In genomic region chr2:23697676-23698075, GRCh38 we compare ENCODE assay signal across 19 cellular contexts.
DNase-seq lines count a peak whose midpoint lies in the region; TF ChIP-seq lines count a peak whose summit lies in the region.
"Had no signal": no experiment of that assay in that cellular context is flagged by ENCODE, and none has a peak within 500 bp of the region (broad histone marks: within the 10 kb centered on the region; RNA-seq: fewer than 3 reads in every experiment).

No MANE protein-coding gene starts in this region.

- no peak overlapping the region for H3K4me3 ChIP-seq in cardiac fibroblast (replicated peaks in 1 of 2; ENCODE audit: low read depth in 2 of 2, low read length in 2 of 2)
- H3K4me3 ChIP-seq in tibial nerve, result no peak overlapping the region
- H3K4me3 ChIP-seq in neuronal stem cell (ENCODE audit: low read length in 2 of 2), result no peak overlapping the region
- H3K4me3 ChIP-seq: adrenal gland, suprapubic skin had no signal

- H3K9ac ChIP-seq in neuronal stem cell (ENCODE audit: low read depth, low read length, poor library complexity), result no peak overlapping the region

- H3K27me3 ChIP-seq in tibial nerve, result no peaks in the 10 kb centered on the region
- no peaks in the 10 kb centered on the region for H3K27me3 ChIP-seq in neuronal stem cell (ENCODE audit: control insufficient read depth in 3 of 3, insufficient read depth in 3 of 3, low read depth in 1 of 3, low read length in 3 of 3)
- H3K27me3 ChIP-seq: adrenal gland, foreskin keratinocyte, suprapubic skin had no signal

- H3K14ac ChIP-seq in neuronal stem cell (ENCODE audit: low read length), result no peak overlapping the region

- H3K4ac ChIP-seq in neuronal stem cell (ENCODE audit: low read length), result no peak overlapping the region

- H2BK120ac ChIP-seq in neuronal stem cell (ENCODE audit: low read depth, low read length), result no peak overlapping the region

- DNase-seq in LHCN-M2 (ENCODE audit: low read depth) (peak; percentile 8), cardiac fibroblast (ENCODE audit: low read depth in 2 of 2) (peak; percentile 16 to 51), iris pigment epithelial cell (ENCODE audit: low read depth) (peak; percentile 83), tibial nerve (ENCODE audit: low spot score in 2 of 2) (no peak), NCI-H748 treated with DMSO at 0.1 percent for 48 hours (lab: John Stamatoyannopoulos, UW) (no peak), T-helper 1 cell (no peak), neuronal stem cell (ENCODE audit: low spot score) (no peak)
- DNase-seq: activated CD4-positive, alpha-beta T cell treated with anti-CD3 and anti-CD28 coated beads, Interleukin-2, amount 50 U/mL, for 1 hour; activated CD8-positive, alpha-beta memory T cell treated with anti-CD3 and anti-CD28 coated beads, Interleukin-2, amount 50 U/mL, for 48 hours; activated effector memory CD4-positive, alpha-beta T cell treated with anti-CD3 and anti-CD28 coated beads, Interleukin-2, amount 50 U/mL, for 16 hours; AML-193; foreskin keratinocyte; MM.1S; NCI-H146; NCI-H2171; NCI-H526 treated with DMSO at 0.1 percent for 48 hours; nephron progenitor cell had no signal

- H3K36me3 ChIP-seq in tibial nerve (peaks cover 0 to 97% (median 0%) of the 10 kb centered on the region in 3 donors), neuronal stem cell (replicated peaks in 1 of 2; ENCODE audit: control insufficient read depth in 2 of 2, insufficient read depth in 2 of 2, low read length in 2 of 2) (peaks cover 4 to 63% of the 10 kb centered on the region in 2 donors)

- no peak overlapping the region for H2BK12ac ChIP-seq in neuronal stem cell (ENCODE audit: low read length)

- H2AFZ ChIP-seq in neuronal stem cell (ENCODE audit: low read length), result no peak overlapping the region

- no peak overlapping the region for H2BK15ac ChIP-seq in neuronal stem cell (ENCODE audit: low read length)

- TF ChIP-seq POLR2A in tibial nerve (IDR thresholded peaks at IDR 0.05), result no peak

- no peak for TF ChIP-seq EP300 in tibial nerve (IDR thresholded peaks at IDR 0.05)

- H4K8ac ChIP-seq in neuronal stem cell (ENCODE audit: low read depth, low read length), result no peak overlapping the region

- TF ChIP-seq CTCF in cardiac fibroblast (IDR thresholded peaks at IDR 0.05; ENCODE audit: low read depth, low read length) (no peak), tibial nerve (IDR thresholded peaks at IDR 0.05) (no peak)

- H3K79me1 ChIP-seq in neuronal stem cell (ENCODE audit: low read depth, low read length), result no peaks in the 10 kb centered on the region

- 64 to 70% methylated on average over 7 of the region's 7 CpGs for WGBS in tibial nerve, 2 donors
- WGBS in neuronal stem cell (ENCODE audit: extremely low coverage in 2 of 2, insufficient read length in 2 of 2, insufficient replicate concordance in 1 of 2), 2 donors, result no CpG with 5 or more reads among the region's 7 CpGs

- H3K4me1 ChIP-seq in tibial nerve, result peaks cover 0 to 28% (median 4%) of the 10 kb centered on the region in 4 donors
- no peaks in the 10 kb centered on the region for H3K4me1 ChIP-seq in neuronal stem cell (ENCODE audit: control insufficient read depth in 2 of 2, insufficient read depth in 1 of 2, low read depth in 1 of 2, low read length in 2 of 2)
- H3K4me1 ChIP-seq: foreskin keratinocyte, suprapubic skin had no signal

- no peak overlapping the region for H3K4me2 ChIP-seq in neuronal stem cell (ENCODE audit: insufficient read depth, low read length, poor library complexity, severe bottlenecking)

- peaks cover 0 to 4% (median 0%) of the 10 kb centered on the region in 4 donors for H3K9me3 ChIP-seq in tibial nerve
- H3K9me3 ChIP-seq in neuronal stem cell (replicated peaks in 1 of 2; ENCODE audit: control insufficient read depth in 2 of 2, insufficient read depth in 1 of 2, low read depth in 1 of 2, low read length in 2 of 2), result peaks cover 2 to 19% of the 10 kb centered on the region in 2 donors
- H3K9me3 ChIP-seq: adrenal gland, suprapubic skin had no signal

- H4K91ac ChIP-seq in neuronal stem cell (ENCODE audit: low read depth, low read length, poor library complexity), result no peak overlapping the region

- no peak overlapping the region for H2AK5ac ChIP-seq in neuronal stem cell (ENCODE audit: low read depth, low read length)

- H3K18ac ChIP-seq in neuronal stem cell (ENCODE audit: low read length), result no peak overlapping the region

- peak overlapping the region in 3 of 4 donors; percentile 14 to 51 (median 38) for H3K27ac ChIP-seq in tibial nerve
- H3K27ac ChIP-seq in neuronal stem cell (replicated peaks; ENCODE audit: low read length), result no peak overlapping the region
- H3K27ac ChIP-seq: foreskin keratinocyte, suprapubic skin had no signal

- H3K23ac ChIP-seq in neuronal stem cell (ENCODE audit: low read depth, low read length, poor library complexity), result no peak overlapping the region

- H2BK5ac ChIP-seq in neuronal stem cell (ENCODE audit: low read length), result no peak overlapping the region

Comparison
In these comparisons a context has a peak if more than half of its experiments do, and no peak if none do; other contexts are left out.
1. DNase-seq: peak in LHCN-M2 (single experiment), cardiac fibroblast (2 of 2) and iris pigment epithelial cell (single experiment); none in tibial nerve (0 of 2), NCI-H748 treated with DMSO at 0.1 percent for 48 hours (single experiment), T-helper 1 cell (0 of 5) and neuronal stem cell (single experiment).